In the genomic region with DNA sequence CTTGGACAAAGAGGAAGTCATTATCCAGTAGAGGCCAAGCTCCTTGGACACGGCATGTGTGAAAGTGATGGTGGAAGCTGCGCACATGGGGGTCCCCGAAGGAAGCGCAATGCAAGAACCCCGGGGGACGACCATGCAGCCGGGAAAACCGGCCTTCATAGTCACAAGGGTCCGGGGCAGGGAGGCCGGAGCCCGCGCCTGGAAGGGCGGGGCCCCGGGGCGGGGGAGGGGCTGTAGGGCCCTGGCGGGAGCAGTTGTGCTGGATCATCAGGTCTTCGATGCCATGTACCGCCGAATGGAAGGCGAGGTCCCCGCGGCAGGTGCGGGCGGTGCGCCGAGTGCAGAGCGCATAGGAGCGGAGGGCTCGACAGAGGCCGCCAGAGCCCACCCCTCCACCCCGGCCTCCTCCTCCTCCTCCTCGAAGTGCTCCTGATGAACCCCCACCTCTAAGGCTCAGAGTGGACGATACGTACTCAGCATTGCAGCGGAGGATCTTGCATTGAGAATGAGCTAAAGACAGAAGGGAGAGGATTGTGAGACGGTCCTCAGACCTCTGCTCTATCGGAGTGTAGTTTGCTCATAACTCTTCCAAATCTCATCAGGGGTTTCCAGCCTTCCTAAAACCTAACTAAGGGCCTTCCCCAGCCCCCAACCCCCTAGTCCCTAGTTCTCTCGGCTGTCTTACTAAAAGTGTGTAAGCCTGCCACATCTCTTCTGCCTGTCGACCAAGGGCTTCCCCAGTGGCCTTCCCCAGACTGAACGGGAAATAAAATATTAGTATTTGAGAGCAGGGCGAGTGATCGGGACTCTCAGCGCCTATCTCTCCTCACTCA, we compare ENCODE assay signal across 10 cellular contexts. TPM values are rescaled to one million over a fixed set of nuclear protein-coding genes. Genes with fewer than 3 reads are reported as not detected.
DNase-seq lines count a peak whose midpoint lies in the region; ATAC-seq, FAIRE-seq and TF ChIP-seq lines count a peak whose summit lies in the region.
"Had no signal": no experiment of that assay in that cellular context is flagged by ENCODE, and none has a peak within 500 bp of the region (broad histone marks: within the 10 kb centered on the region; RNA-seq: fewer than 3 reads in every experiment).

No MANE protein-coding gene starts in this region.

- H3K4me1 Mint-ChIP-seq in activated CD8-positive, alpha-beta T cell treated with anti-CD3 and anti-CD28 coated beads, Interleukin-2, amount 10 ng/mL, durations not matched to agents 7 days and 5 days (ENCODE audit: low read depth), result peaks cover 6% of the 10 kb centered on the region

- peaks cover 0 to 11% of the 10 kb centered on the region in 2 donors for H3K4me1 ChIP-seq in right atrium auricular region
- H3K4me1 ChIP-seq in psoas muscle, result peaks cover 24% of the 10 kb centered on the region

- H3K9me3 Mint-ChIP-seq in activated CD8-positive, alpha-beta T cell treated with anti-CD3 and anti-CD28 coated beads, Interleukin-2, amount 10 ng/mL, durations not matched to agents 7 days and 5 days (ENCODE audit: insufficient read depth), result no peaks in the 10 kb centered on the region

- POLR2A ChIA-PET in activated CD8-positive, alpha-beta T cell treated with anti-CD3 and anti-CD28 coated beads, Interleukin-2, amount 10 ng/mL, durations not matched to agents 7 days and 5 days (lab: Charles Lee), result no interaction called here

- TF ChIP-seq POLR2A in GM12892 (IDR thresholded peaks at IDR 0.05; ENCODE audit: low read depth, low read length), result no peak

- H3K27me3 Mint-ChIP-seq in activated CD8-positive, alpha-beta T cell treated with anti-CD3 and anti-CD28 coated beads, Interleukin-2, amount 10 ng/mL, durations not matched to agents 7 days and 5 days (ENCODE audit: low read depth), result peaks cover 64% of the 10 kb centered on the region

- H3K4me3 Mint-ChIP-seq in activated CD8-positive, alpha-beta T cell treated with anti-CD3 and anti-CD28 coated beads, Interleukin-2, amount 10 ng/mL, durations not matched to agents 7 days and 5 days, result no peak overlapping the region

- 5 to 9% (median 8%) methylated on average over 38 to 43 of the region's 43 CpGs for WGBS in psoas muscle, 3 donors

- ATAC-seq in activated CD8-positive, alpha-beta T cell treated with anti-CD3 and anti-CD28 coated beads, Interleukin-2, amount 10 ng/mL, durations not matched to agents 7 days and 5 days, result peak; percentile 44
- ATAC-seq in psoas muscle (peak; percentile 42 to 57 (median 50)), GM18867 (IDR thresholded peaks at IDR 0.05; ENCODE audit: unreplicated experiment) (no peak), HG03442 (IDR thresholded peaks at IDR 0.05; ENCODE audit: unreplicated experiment) (no peak)
- ATAC-seq: PC-3 had no signal

- peak; percentile 51 for DNase-seq in ELF-1 (ENCODE audit: low read depth, low spot score)
- no peak for DNase-seq in activated CD8-positive, alpha-beta T cell treated with anti-CD3 and anti-CD28 coated beads, Interleukin-2, amount 10 ng/mL, durations not matched to agents 7 days and 5 days
- no peak for DNase-seq in right atrium auricular region (ENCODE audit: low spot score)
- peak; percentile 49 to 74 for DNase-seq in psoas muscle
- DNase-seq in activated CD4-positive, alpha-beta T cell treated with anti-CD3 and anti-CD28 coated beads for 1 hour, result no peak
- no peak for DNase-seq in GM12892 (ENCODE audit: insufficient read length)
- DNase-seq: activated CD4-positive, CD25-positive, alpha-beta regulatory T cell; PC-3 had no signal

- FAIRE-seq in GM12892 (lab: Jason Lieb, UNC), result no peak

- intact Hi-C loops in psoas muscle (cut with DNase I), result loop anchor here in 1 of 2 donors (2.0 kb wide), 1 partner anchor 15 kb away; no protein-coding TSS in a partner anchor

- TF ChIP-seq CTCF in right atrium auricular region (IDR thresholded peaks at IDR 0.05) (no peak), psoas muscle (IDR thresholded peaks at IDR 0.05) (no peak)

- H3K9me3 ChIP-seq in right atrium auricular region (no peaks in the 10 kb centered on the region), psoas muscle (no peaks in the 10 kb centered on the region)

- no peaks in the 10 kb centered on the region for H3K36me3 ChIP-seq in right atrium auricular region
- peaks cover 0 to 14% of the 10 kb centered on the region in 2 donors for H3K36me3 ChIP-seq in psoas muscle (ENCODE audit: insufficient read depth in 1 of 2, low read depth in 1 of 2)

- H3K4me3 ChIP-seq in right atrium auricular region (peak overlapping the region; percentile 36 to 46), psoas muscle (peak overlapping the region; percentile 72)

- H3K27ac Mint-ChIP-seq in activated CD8-positive, alpha-beta T cell treated with anti-CD3 and anti-CD28 coated beads, Interleukin-2, amount 10 ng/mL, durations not matched to agents 7 days and 5 days, result no peak overlapping the region

- H3K27me3 ChIP-seq in right atrium auricular region (no peaks in the 10 kb centered on the region), psoas muscle (ENCODE audit: insufficient read depth in 3 of 3, low read length in 2 of 3) (no peaks in the 10 kb centered on the region)

- H3K27ac ChIP-seq in right atrium auricular region (peak overlapping the region; percentile 72 to 90), psoas muscle (peak overlapping the region; percentile 94)

- CTCF ChIA-PET in activated CD8-positive, alpha-beta T cell treated with anti-CD3 and anti-CD28 coated beads, Interleukin-2, amount 10 ng/mL, durations not matched to agents 7 days and 5 days (lab: Charles Lee), result interaction anchor here (1.6 to 6.0 kb wide), 6 partner anchors 13 to 174 kb away, joined by 6 to 76 read pairs (median 16); partner anchors contain the start of gene NUDT17

- H3K36me3 Mint-ChIP-seq in activated CD8-positive, alpha-beta T cell treated with anti-CD3 and anti-CD28 coated beads, Interleukin-2, amount 10 ng/mL, durations not matched to agents 7 days and 5 days (ENCODE audit: low read depth), result no peaks in the 10 kb centered on the region

RNA-seq across cellular contexts. Expression of gene HJV, which starts 2.1 kb away (rescaled TPM):
- total RNA-seq in activated CD8-positive, alpha-beta T cell treated with anti-CD3 and anti-CD28 coated beads, Interleukin-2, amount 10 ng/mL, durations not matched to agents 7 days and 5 days, result not detected
- 100 to 1,000 TPM in 1 of 2 donors, 10 to 100 TPM in 1; 73.3 to 153 TPM for total RNA-seq in right atrium auricular region
- total RNA-seq in psoas muscle, result 100 to 1,000 TPM; 240 to 354 (median 317) TPM
- 100 to 1,000 TPM in 2 of 3 donors, 10 to 100 TPM in 1; 38.1 to 314 (median 168) TPM for polyA plus RNA-seq in psoas muscle
- not detected for polyA plus RNA-seq in GM12892 (2012; ENCODE audit: missing spikeins)
- total RNA-seq: PC-3 had no signal

RNA-seq across cellular contexts. Expression of gene TXNIP, which starts 23.1 kb away (rescaled TPM):
- total RNA-seq in activated CD8-positive, alpha-beta T cell treated with anti-CD3 and anti-CD28 coated beads, Interleukin-2, amount 10 ng/mL, durations not matched to agents 7 days and 5 days, result 100 to 1,000 TPM; 190 to 195 TPM
- total RNA-seq in right atrium auricular region, result 1,000 to 10,000 TPM in 1 of 2 donors, 100 to 1,000 TPM in 1; 898 to 1,186 TPM
- 1,000 to 10,000 TPM in 3 of 4 donors, 100 to 1,000 TPM in 1; 887 to 2,747 (median 1,374) TPM for total RNA-seq in psoas muscle
- 1,000 to 10,000 TPM; 1,253 to 1,929 (median 1,863) TPM for polyA plus RNA-seq in psoas muscle
- polyA plus RNA-seq in GM12892 (2012; ENCODE audit: missing spikeins), result 104 TPM

RNA-seq across cellular contexts. Expression of gene POLR3GL, which starts 55.0 kb away (rescaled TPM):
- total RNA-seq in activated CD8-positive, alpha-beta T cell treated with anti-CD3 and anti-CD28 coated beads, Interleukin-2, amount 10 ng/mL, durations not matched to agents 7 days and 5 days, result 10 to 100 TPM; 25.0 to 26.5 TPM
- total RNA-seq in right atrium auricular region, result 10 to 100 TPM; 36.4 to 45.2 TPM
- 10 to 100 TPM; 30.5 to 62.5 (median 48.9) TPM for total RNA-seq in psoas muscle
- polyA plus RNA-seq in psoas muscle, result 100 to 1,000 TPM in 1 of 3 donors, 10 to 100 TPM in 2; 59.9 to 139 (median 98.1) TPM
- 27.0 TPM for polyA plus RNA-seq in GM12892 (2012; ENCODE audit: missing spikeins)

RNA-seq across cellular contexts. Expression of gene ANKRD34A, which starts 55.1 kb away (rescaled TPM):
- 1 to 10 TPM; 1.8 to 2.4 TPM for total RNA-seq in activated CD8-positive, alpha-beta T cell treated with anti-CD3 and anti-CD28 coated beads, Interleukin-2, amount 10 ng/mL, durations not matched to agents 7 days and 5 days
- total RNA-seq in right atrium auricular region (1 to 10 TPM; 1.5 to 3.4 TPM), psoas muscle (10 to 100 TPM in 1 of 4 donors, 1 to 10 TPM in 2, under 1 TPM in 1; 0.42 to 12.3 (median 4.9) TPM)
- 10 to 100 TPM in 1 of 3 donors, 1 to 10 TPM in 2; 6.6 to 14.7 (median 7.4) TPM for polyA plus RNA-seq in psoas muscle
- polyA plus RNA-seq in GM12892 (2012; ENCODE audit: missing spikeins), result 0.49 TPM

Comparison
In these comparisons a context has a peak if more than half of its experiments do, and no peak if none do; other contexts are left out.
1. DNase-seq: peak in ELF-1 (single experiment) and psoas muscle (2 of 2); none in activated CD8-positive, alpha-beta T cell treated with anti-CD3 and anti-CD28 coated beads, Interleukin-2, amount 10 ng/mL, durations not matched to agents 7 days and 5 days (single experiment), right atrium auricular region (single experiment), activated CD4-positive, alpha-beta T cell treated with anti-CD3 and anti-CD28 coated beads for 1 hour (single experiment) and GM12892 (single experiment).
2. ATAC-seq: peak in activated CD8-positive, alpha-beta T cell treated with anti-CD3 and anti-CD28 coated beads, Interleukin-2, amount 10 ng/mL, durations not matched to agents 7 days and 5 days (single experiment) and psoas muscle (4 of 4); none in GM18867 (single experiment) and HG03442 (single experiment).
3. RNA of gene HJV, which starts 2.1 kb away (total RNA-seq): 240 to 354 TPM in psoas muscle and 73.3 to 153 TPM in right atrium auricular region; not detected in activated CD8-positive, alpha-beta T cell treated with anti-CD3 and anti-CD28 coated beads, Interleukin-2, amount 10 ng/mL, durations not matched to agents 7 days and 5 days; every median in the first group is over 10 times any median in the second.
4. RNA of gene TXNIP, which starts 23.1 kb away (total RNA-seq): 887 to 2,747 TPM in psoas muscle and 898 to 1,186 TPM in right atrium auricular region; 190 to 195 TPM in activated CD8-positive, alpha-beta T cell treated with anti-CD3 and anti-CD28 coated beads, Interleukin-2, amount 10 ng/mL, durations not matched to agents 7 days and 5 days; every median in the first group is over 4 times any median in the second.